Comparison of ENCODE assay signal across 1 cellular context in the genomic region with DNA sequence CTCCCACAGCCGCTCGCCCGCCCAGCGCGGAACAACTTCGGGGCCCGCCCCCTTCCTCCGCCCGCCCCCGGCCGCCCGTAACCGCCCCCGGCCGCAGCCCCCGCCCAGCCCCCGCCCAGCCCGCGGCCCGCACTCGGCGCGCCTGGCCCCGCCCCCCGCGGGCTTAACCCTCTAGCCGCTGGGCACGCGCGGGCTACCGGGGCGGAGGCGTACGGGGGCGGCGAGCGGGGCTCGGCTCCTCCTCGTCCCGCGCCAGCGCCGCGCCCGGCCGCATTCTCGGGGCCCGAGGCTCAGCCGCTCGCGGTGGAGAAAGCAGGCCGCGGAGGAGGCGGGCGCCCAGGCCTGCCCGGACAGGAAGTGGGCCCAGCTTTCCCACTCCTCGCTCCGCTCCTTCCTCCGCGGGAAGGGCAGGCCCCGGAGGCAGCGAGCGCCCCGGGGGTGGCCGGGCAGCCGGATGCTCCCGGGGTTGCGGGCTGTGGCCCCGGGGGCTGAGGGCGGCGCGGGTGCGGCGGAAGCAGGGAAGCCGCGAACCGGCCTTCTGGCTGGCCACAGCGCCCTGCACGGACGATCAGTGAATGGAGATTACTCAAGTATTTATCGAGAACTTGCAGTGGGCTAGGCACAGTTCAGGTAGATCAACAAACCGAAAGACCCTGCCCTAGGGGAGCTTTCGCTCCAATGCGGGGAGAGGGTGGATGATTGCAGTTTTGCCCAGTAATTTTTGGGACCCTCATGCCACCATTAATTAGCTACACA.
TF ChIP-seq lines count a peak whose summit lies in the region.

TSS of gene TRAM2 (minus strand) at position 39 of the 756 bp plus-strand sequence. CDS start 145 bp downstream, outside the sequence.

TF ChIP-seq in K562, 482 proteins besides CTCF, POLR2A, EP300 and RAD21 (continued from another document and continues in another):
- TF ChIP-seq, protein P1, sequence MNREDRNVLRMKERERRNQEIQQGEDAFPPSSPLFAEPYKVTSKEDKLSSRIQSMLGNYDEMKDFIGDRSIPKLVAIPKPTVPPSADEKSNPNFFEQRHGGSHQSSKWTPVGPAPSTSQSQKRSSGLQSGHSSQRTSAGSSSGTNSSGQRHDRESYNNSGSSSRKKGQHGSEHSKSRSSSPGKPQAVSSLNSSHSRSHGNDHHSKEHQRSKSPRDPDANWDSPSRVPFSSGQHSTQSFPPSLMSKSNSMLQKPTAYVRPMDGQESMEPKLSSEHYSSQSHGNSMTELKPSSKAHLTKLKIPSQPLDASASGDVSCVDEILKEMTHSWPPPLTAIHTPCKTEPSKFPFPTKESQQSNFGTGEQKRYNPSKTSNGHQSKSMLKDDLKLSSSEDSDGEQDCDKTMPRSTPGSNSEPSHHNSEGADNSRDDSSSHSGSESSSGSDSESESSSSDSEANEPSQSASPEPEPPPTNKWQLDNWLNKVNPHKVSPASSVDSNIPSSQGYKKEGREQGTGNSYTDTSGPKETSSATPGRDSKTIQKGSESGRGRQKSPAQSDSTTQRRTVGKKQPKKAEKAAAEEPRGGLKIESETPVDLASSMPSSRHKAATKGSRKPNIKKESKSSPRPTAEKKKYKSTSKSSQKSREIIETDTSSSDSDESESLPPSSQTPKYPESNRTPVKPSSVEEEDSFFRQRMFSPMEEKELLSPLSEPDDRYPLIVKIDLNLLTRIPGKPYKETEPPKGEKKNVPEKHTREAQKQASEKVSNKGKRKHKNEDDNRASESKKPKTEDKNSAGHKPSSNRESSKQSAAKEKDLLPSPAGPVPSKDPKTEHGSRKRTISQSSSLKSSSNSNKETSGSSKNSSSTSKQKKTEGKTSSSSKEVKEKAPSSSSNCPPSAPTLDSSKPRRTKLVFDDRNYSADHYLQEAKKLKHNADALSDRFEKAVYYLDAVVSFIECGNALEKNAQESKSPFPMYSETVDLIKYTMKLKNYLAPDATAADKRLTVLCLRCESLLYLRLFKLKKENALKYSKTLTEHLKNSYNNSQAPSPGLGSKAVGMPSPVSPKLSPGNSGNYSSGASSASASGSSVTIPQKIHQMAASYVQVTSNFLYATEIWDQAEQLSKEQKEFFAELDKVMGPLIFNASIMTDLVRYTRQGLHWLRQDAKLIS (CRISPR knock-in tag; IDR thresholded peaks at IDR 0.05) = peak; percentile 36; the same call in 1 of the 2 replicates
- TF ChIP-seq DNMT1 (IDR thresholded peaks at IDR 0.05) (no peak), SMC3 (conservative IDR thresholded peaks at IDR 0.05; ENCODE audit: insufficient read depth, low read depth, low read length) (0 out of 2 replicates have a peak, but pooled peaks have one; percentile 4), TCF7L2 (IDR thresholded peaks at IDR 0.05; ENCODE audit: low read depth, low read length) (no peak), ZNF431 (CRISPR knock-in tag; IDR thresholded peaks at IDR 0.05) (no peak), MTA3 (IDR thresholded peaks at IDR 0.05; ENCODE audit: borderline replicate concordance) (peak; percentile 66), ZNF584 (CRISPR knock-in tag; IDR thresholded peaks at IDR 0.05; ENCODE audit: low read depth) (0 out of 2 replicates have a peak, but pooled peaks have one; percentile 31), PHTF2 (CRISPR knock-in tag; IDR thresholded peaks at IDR 0.05) (no peak), RBFOX2 (IDR thresholded peaks at IDR 0.05; ENCODE audit: low read depth, low read length) (peak; percentile 93), YY1 (IDR thresholded peaks at IDR 0.05; ENCODE audit: borderline replicate concordance in 1 of 3, control insufficient read depth in 1 of 3, extremely low read depth in 1 of 3, insufficient read depth in 3 of 3, insufficient read length in 1 of 3, insufficient replicate concordance in 2 of 3, low read depth in 1 of 3, low read length in 2 of 3) (peak in 2 of 3 experiments; percentile 59), ZNF212 (CRISPR knock-in tag; IDR thresholded peaks at IDR 0.05) (0 out of 2 replicates have a peak, but pooled peaks have one; percentile 34), BRD4 (IDR thresholded peaks at IDR 0.05) (peak; percentile 79; the same call in 1 of the 2 replicates), ESRRA (IDR thresholded peaks at IDR 0.05; ENCODE audit: borderline replicate concordance, low read depth) (peak; percentile 35; the same call in 1 of the 2 replicates), ETV5 (CRISPR knock-in tag; IDR thresholded peaks at IDR 0.05; ENCODE audit: low read depth) (peak; percentile 86), SP1 (CRISPR knock-in tag; IDR thresholded peaks at IDR 0.05) (0 out of 2 replicates have a peak, but pooled peaks have one; percentile 46), CEBPG (CRISPR knock-in tag; IDR thresholded peaks at IDR 0.05) (no peak), CEBPG (tag; conservative IDR thresholded peaks at IDR 0.05 in 1 of 2, IDR thresholded peaks at IDR 0.05 in 1 of 2) (0 out of 4 replicates have a peak, but pooled peaks of 1 of the 2 experiments have one; percentile 31), COPS2 (conservative IDR thresholded peaks at IDR 0.05) (no peak), NFATC3 (IDR thresholded peaks at IDR 0.05) (no peak), ZNF766 (CRISPR knock-in tag; conservative IDR thresholded peaks at IDR 0.05) (peak; percentile 48; the same call in 1 of the 2 replicates), ZBED1 (IDR thresholded peaks at IDR 0.05) (no peak), ETS2 (tag; IDR thresholded peaks at IDR 0.05; ENCODE audit: borderline replicate concordance, poor library complexity, severe bottlenecking) (peak; percentile 39), ZNF609 (CRISPR knock-in tag; IDR thresholded peaks at IDR 0.05; ENCODE audit: borderline replicate concordance) (0 out of 2 replicates have a peak, but pooled peaks have one; percentile 44), ZZZ3 (IDR thresholded peaks at IDR 0.05) (no peak), ZFP1 (CRISPR knock-in tag; IDR thresholded peaks at IDR 0.05) (no peak), MBD2 (IDR thresholded peaks at IDR 0.05; ENCODE audit: borderline replicate concordance, low read depth) (peak; percentile 54; the same call in 1 of the 2 replicates), ZBTB5 (IDR thresholded peaks at IDR 0.05) (no peak)
- TF ChIP-seq, protein P2, sequence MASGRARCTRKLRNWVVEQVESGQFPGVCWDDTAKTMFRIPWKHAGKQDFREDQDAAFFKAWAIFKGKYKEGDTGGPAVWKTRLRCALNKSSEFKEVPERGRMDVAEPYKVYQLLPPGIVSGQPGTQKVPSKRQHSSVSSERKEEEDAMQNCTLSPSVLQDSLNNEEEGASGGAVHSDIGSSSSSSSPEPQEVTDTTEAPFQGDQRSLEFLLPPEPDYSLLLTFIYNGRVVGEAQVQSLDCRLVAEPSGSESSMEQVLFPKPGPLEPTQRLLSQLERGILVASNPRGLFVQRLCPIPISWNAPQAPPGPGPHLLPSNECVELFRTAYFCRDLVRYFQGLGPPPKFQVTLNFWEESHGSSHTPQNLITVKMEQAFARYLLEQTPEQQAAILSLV (tag; IDR thresholded peaks at IDR 0.05) = no peak
- TF ChIP-seq, protein P3, sequence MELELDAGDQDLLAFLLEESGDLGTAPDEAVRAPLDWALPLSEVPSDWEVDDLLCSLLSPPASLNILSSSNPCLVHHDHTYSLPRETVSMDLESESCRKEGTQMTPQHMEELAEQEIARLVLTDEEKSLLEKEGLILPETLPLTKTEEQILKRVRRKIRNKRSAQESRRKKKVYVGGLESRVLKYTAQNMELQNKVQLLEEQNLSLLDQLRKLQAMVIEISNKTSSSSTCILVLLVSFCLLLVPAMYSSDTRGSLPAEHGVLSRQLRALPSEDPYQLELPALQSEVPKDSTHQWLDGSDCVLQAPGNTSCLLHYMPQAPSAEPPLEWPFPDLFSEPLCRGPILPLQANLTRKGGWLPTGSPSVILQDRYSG (tag; conservative IDR thresholded peaks at IDR 0.05; ENCODE audit: low read depth) = no peak
- TF ChIP-seq, protein P4, sequence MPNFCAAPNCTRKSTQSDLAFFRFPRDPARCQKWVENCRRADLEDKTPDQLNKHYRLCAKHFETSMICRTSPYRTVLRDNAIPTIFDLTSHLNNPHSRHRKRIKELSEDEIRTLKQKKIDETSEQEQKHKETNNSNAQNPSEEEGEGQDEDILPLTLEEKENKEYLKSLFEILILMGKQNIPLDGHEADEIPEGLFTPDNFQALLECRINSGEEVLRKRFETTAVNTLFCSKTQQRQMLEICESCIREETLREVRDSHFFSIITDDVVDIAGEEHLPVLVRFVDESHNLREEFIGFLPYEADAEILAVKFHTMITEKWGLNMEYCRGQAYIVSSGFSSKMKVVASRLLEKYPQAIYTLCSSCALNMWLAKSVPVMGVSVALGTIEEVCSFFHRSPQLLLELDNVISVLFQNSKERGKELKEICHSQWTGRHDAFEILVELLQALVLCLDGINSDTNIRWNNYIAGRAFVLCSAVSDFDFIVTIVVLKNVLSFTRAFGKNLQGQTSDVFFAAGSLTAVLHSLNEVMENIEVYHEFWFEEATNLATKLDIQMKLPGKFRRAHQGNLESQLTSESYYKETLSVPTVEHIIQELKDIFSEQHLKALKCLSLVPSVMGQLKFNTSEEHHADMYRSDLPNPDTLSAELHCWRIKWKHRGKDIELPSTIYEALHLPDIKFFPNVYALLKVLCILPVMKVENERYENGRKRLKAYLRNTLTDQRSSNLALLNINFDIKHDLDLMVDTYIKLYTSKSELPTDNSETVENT (CRISPR knock-in tag; IDR thresholded peaks at IDR 0.05) = peak; percentile 61; the same call in 1 of the 2 replicates
- TF ChIP-seq, protein P5, sequence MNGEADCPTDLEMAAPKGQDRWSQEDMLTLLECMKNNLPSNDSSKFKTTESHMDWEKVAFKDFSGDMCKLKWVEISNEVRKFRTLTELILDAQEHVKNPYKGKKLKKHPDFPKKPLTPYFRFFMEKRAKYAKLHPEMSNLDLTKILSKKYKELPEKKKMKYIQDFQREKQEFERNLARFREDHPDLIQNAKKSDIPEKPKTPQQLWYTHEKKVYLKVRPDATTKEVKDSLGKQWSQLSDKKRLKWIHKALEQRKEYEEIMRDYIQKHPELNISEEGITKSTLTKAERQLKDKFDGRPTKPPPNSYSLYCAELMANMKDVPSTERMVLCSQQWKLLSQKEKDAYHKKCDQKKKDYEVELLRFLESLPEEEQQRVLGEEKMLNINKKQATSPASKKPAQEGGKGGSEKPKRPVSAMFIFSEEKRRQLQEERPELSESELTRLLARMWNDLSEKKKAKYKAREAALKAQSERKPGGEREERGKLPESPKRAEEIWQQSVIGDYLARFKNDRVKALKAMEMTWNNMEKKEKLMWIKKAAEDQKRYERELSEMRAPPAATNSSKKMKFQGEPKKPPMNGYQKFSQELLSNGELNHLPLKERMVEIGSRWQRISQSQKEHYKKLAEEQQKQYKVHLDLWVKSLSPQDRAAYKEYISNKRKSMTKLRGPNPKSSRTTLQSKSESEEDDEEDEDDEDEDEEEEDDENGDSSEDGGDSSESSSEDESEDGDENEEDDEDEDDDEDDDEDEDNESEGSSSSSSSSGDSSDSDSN (IDR thresholded peaks at IDR 0.05; ENCODE audit: borderline replicate concordance in 1 of 2, low read depth in 2 of 2, low read length in 2 of 2) = peak; percentile 92; a peak in 3 of 4 replicates
- TF ChIP-seq, protein P6, sequence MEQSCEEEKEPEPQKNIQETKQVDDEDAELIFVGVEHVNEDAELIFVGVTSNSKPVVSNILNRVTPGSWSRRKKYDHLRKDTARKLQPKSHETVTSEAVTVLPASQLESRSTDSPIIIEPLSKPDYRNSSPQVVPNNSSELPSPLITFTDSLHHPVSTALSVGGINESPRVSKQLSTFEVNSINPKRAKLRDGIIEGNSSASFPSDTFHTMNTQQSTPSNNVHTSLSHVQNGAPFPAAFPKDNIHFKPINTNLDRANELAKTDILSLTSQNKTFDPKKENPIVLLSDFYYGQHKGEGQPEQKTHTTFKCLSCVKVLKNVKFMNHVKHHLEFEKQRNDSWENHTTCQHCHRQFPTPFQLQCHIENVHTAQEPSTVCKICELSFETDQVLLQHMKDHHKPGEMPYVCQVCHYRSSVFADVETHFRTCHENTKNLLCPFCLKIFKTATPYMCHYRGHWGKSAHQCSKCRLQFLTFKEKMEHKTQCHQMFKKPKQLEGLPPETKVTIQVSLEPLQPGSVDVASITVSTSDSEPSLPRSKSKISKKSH (CRISPR knock-in tag; IDR thresholded peaks at IDR 0.05) = no peak
- TF ChIP-seq, protein P7, sequence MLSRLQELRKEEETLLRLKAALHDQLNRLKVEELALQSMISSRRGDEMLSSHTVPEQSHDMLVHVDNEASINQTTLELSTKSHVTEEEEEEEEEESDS (CRISPR knock-in tag; IDR thresholded peaks at IDR 0.05) = no peak
